In the genomic region with DNA sequence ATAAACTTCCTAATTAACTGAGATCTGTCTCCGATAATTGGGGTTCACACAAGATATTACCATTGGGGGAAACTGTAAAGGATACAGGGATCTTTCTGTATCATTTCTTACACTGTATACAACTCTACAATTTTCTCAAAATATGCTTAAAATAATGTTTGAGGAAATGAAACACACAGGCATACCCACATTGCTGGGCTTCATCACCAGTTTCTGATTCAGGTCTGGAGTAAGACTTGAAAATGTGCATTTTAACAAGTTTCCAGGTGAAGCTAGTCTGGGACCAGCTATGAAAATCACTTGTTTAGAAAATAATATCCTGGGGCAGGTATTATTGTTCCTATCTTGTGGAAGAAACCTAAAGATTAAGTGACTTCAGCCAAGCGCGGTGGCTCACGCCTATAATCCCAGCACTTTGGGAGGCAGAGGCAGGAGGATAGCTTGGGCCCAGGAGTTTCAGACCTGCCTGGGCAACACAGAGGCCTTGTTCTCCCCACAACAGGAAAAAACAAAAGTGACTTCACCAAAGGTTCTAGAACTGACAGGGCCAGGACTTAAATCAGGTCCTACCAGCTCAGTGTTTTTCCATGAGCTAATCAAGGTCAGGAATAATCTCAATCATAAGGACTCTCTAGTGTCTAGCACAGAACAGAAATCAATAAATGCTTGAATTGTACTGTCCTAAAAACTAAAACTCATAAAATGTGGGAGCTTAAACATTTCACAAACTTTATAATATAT, we compare ENCODE assay signal across 27 cellular contexts. TPM values are rescaled to one million over a fixed set of nuclear protein-coding genes. Genes with fewer than 3 reads are reported as not detected.
DNase-seq lines count a peak whose midpoint lies in the region; ATAC-seq and TF ChIP-seq lines count a peak whose summit lies in the region.
"Had no signal": no experiment of that assay in that cellular context is flagged by ENCODE, and none has a peak within 500 bp of the region (broad histone marks: within the 10 kb centered on the region; RNA-seq: fewer than 3 reads in every experiment).

No MANE protein-coding gene starts in this region.

- no peaks in the 10 kb centered on the region for H3K9me2 ChIP-seq in PC-9 (ENCODE audit: insufficient read depth)

- H3K9me3 Mint-ChIP-seq in activated CD4-positive, alpha-beta memory T cell treated with anti-CD3 and anti-CD28 coated beads for 36 hours, result no peaks in the 10 kb centered on the region
- H3K9me3 Mint-ChIP-seq in activated CD4-positive, alpha-beta memory T cell treated with anti-CD3 and anti-CD28 coated beads, Interleukin-2, amount 10 ng/mL, durations not matched to agents 7 days and 5 days, result no peaks in the 10 kb centered on the region
- no peaks in the 10 kb centered on the region for H3K9me3 Mint-ChIP-seq in CD14-positive monocyte
- H3K9me3 Mint-ChIP-seq: activated CD8-positive, alpha-beta T cell treated with anti-CD3 and anti-CD28 coated beads for 36 hours; activated naive CD4-positive, alpha-beta T cell treated with anti-CD3 and anti-CD28 coated beads for 36 hours; neural crest cell; T-helper 1 cell treated with Interleukin-12 subunit alpha and Interleukin-12 subunit beta and Interleukin-4 antibody, amounts not matched to agents 30 μg/mL and 1 μg/mL, for 36 hours had no signal

- no peak overlapping the region for H3K4me2 ChIP-seq in PC-9

- TF ChIP-seq CTCF in PC-9 (conservative IDR thresholded peaks at IDR 0.05) (no peak), fibroblast of villous mesenchyme (IDR thresholded peaks at IDR 0.05; ENCODE audit: insufficient read depth, low read depth, low read length) (no peak), gastrocnemius medialis (IDR thresholded peaks at IDR 0.05 in 4 of 5, conservative IDR thresholded peaks at IDR 0.05 in 1 of 5) (no peak), CD14-positive monocyte (IDR thresholded peaks at IDR 0.05) (no peak), coronary artery (IDR thresholded peaks at IDR 0.05) (no peak)

- H3K4me1 ChIP-seq in PC-9 (replicated peaks; ENCODE audit: insufficient read depth), result peaks cover 9% of the 10 kb centered on the region
- peaks cover 45 to 48% of the 10 kb centered on the region in 2 donors for H3K4me1 ChIP-seq in gastrocnemius medialis
- H3K4me1 ChIP-seq: esophagus squamous epithelium, left lung, prostate gland had no signal

- H3K4me3 ChIP-seq in PC-9 (no peak overlapping the region), fibroblast of villous mesenchyme (ENCODE audit: low read depth, low read length) (no peak overlapping the region), gastrocnemius medialis (no peak overlapping the region), coronary artery (no peak overlapping the region)
- H3K4me3 ChIP-seq: esophagus squamous epithelium, left lung, MG63, mucosa of descending colon, prostate gland, SJSA1, skin epidermis, stomach had no signal

- intact Hi-C loops in activated CD4-positive, alpha-beta memory T cell treated with anti-CD3 and anti-CD28 coated beads for 36 hours (cut with micrococcal nuclease), result no loop called here
- intact Hi-C loops in PC-9 (cut with micrococcal nuclease; ENCODE audit: unreplicated experiment) (no loop called here), gastrocnemius medialis (cut with DNase I; ENCODE audit: low total_unique reads) (no loop called here), CD14-positive monocyte (cut with micrococcal nuclease) (no loop called here)

- H3K27me3 ChIP-seq in PC-9 (ENCODE audit: insufficient read depth, low read depth), result no peaks in the 10 kb centered on the region
- no peaks in the 10 kb centered on the region for H3K27me3 ChIP-seq in gastrocnemius medialis
- H3K27me3 ChIP-seq: esophagus squamous epithelium, left lung, MG63, SJSA1, stomach had no signal

- H3K27me3 Mint-ChIP-seq in activated CD4-positive, alpha-beta memory T cell treated with anti-CD3 and anti-CD28 coated beads for 36 hours, result no peaks in the 10 kb centered on the region
- peaks cover 2% of the 10 kb centered on the region for H3K27me3 Mint-ChIP-seq in activated CD4-positive, alpha-beta memory T cell treated with anti-CD3 and anti-CD28 coated beads, Interleukin-2, amount 10 ng/mL, durations not matched to agents 7 days and 5 days
- H3K27me3 Mint-ChIP-seq in CD14-positive monocyte (ENCODE audit: low read depth in 3 of 3), result peaks cover 0 to 4% (median 0%) of the 10 kb centered on the region in 3 donors
- H3K27me3 Mint-ChIP-seq: activated CD8-positive, alpha-beta T cell treated with anti-CD3 and anti-CD28 coated beads for 36 hours had no signal

- peaks cover 21% of the 10 kb centered on the region for H3K36me3 ChIP-seq in PC-9 (ENCODE audit: low read depth)
- H3K36me3 ChIP-seq in gastrocnemius medialis, result no peaks in the 10 kb centered on the region
- H3K36me3 ChIP-seq: prostate gland had no signal

- peaks cover 2% of the 10 kb centered on the region for H3K4me1 Mint-ChIP-seq in activated CD4-positive, alpha-beta memory T cell treated with anti-CD3 and anti-CD28 coated beads for 36 hours (ENCODE audit: low read depth)
- H3K4me1 Mint-ChIP-seq in activated CD4-positive, alpha-beta memory T cell treated with anti-CD3 and anti-CD28 coated beads, Interleukin-2, amount 10 ng/mL, durations not matched to agents 7 days and 5 days, result peaks cover 5% of the 10 kb centered on the region
- H3K4me1 Mint-ChIP-seq in CD14-positive monocyte, result no peaks in the 10 kb centered on the region

- H3K79me2 ChIP-seq in PC-9 (ENCODE audit: low read depth), result 0 out of 2 replicates have a peak, but pooled peaks cover 6% of the 10 kb centered on the region

- no TSS peak for BruUV-seq in PC-9 (replicated peaks; lab: Mats Ljungman, UMichigan)

- no peak for ATAC-seq in gastrocnemius medialis
- ATAC-seq: activated CD8-positive, alpha-beta T cell treated with anti-CD3 and anti-CD28 coated beads for 36 hours; left lung; mucosa of descending colon had no signal

- POLR2A ChIA-PET in activated CD4-positive, alpha-beta memory T cell treated with anti-CD3 and anti-CD28 coated beads for 36 hours (lab: Charles Lee), result no interaction called here
- POLR2A ChIA-PET in activated CD4-positive, alpha-beta memory T cell treated with anti-CD3 and anti-CD28 coated beads, Interleukin-2, amount 10 ng/mL, durations not matched to agents 7 days and 5 days (lab: Charles Lee), result no interaction called here
- POLR2A ChIA-PET in PC-9 (lab: Charles Lee; ENCODE audit: unreplicated experiment), result interaction anchor here (0.7 kb wide), 1 partner anchor 248 kb away, joined by 3 read pairs; no protein-coding TSS in a partner anchor

- CTCF ChIA-PET in activated CD4-positive, alpha-beta memory T cell treated with anti-CD3 and anti-CD28 coated beads for 36 hours (lab: Charles Lee), result interaction anchor here (0.8 to 2.2 kb wide), 6 partner anchors 25 to 276 kb away, joined by 3 to 10 read pairs (median 3); no protein-coding TSS in a partner anchor
- CTCF ChIA-PET in activated CD4-positive, alpha-beta memory T cell treated with anti-CD3 and anti-CD28 coated beads, Interleukin-2, amount 10 ng/mL, durations not matched to agents 7 days and 5 days (lab: Charles Lee), result interaction anchor here (0.7 to 1.1 kb wide), 4 partner anchors 26 to 246 kb away, joined by 3 read pairs; no protein-coding TSS in a partner anchor
- CTCF ChIA-PET in PC-9 (lab: Charles Lee), result interaction anchor here (0.5 kb wide), 1 partner anchor 263 kb away, joined by 4 read pairs; no protein-coding TSS in a partner anchor

- H3K27ac Mint-ChIP-seq in activated CD4-positive, alpha-beta memory T cell treated with anti-CD3 and anti-CD28 coated beads for 36 hours, result peak overlapping the region; percentile 13
- H3K27ac Mint-ChIP-seq in activated CD4-positive, alpha-beta memory T cell treated with anti-CD3 and anti-CD28 coated beads, Interleukin-2, amount 10 ng/mL, durations not matched to agents 7 days and 5 days, result no peak overlapping the region
- peak overlapping the region in 1 of 7 donors; percentile 37 for H3K27ac Mint-ChIP-seq in CD14-positive monocyte
- H3K27ac Mint-ChIP-seq: activated naive CD4-positive, alpha-beta T cell treated with anti-CD3 and anti-CD28 coated beads for 36 hours; T-helper 1 cell treated with Interleukin-12 subunit alpha and Interleukin-12 subunit beta and Interleukin-4 antibody, amounts not matched to agents 30 μg/mL and 1 μg/mL, for 36 hours had no signal

- peaks cover 21% of the 10 kb centered on the region for H3F3A ChIP-seq in PC-9 (ENCODE audit: insufficient read depth, low read depth)

- no peak overlapping the region for H3K4me3 Mint-ChIP-seq in activated CD4-positive, alpha-beta memory T cell treated with anti-CD3 and anti-CD28 coated beads for 36 hours
- H3K4me3 Mint-ChIP-seq in activated CD4-positive, alpha-beta memory T cell treated with anti-CD3 and anti-CD28 coated beads, Interleukin-2, amount 10 ng/mL, durations not matched to agents 7 days and 5 days, result no peak overlapping the region
- no peak overlapping the region for H3K4me3 Mint-ChIP-seq in CD14-positive monocyte
- H3K4me3 Mint-ChIP-seq: activated CD8-positive, alpha-beta T cell treated with anti-CD3 and anti-CD28 coated beads for 36 hours; activated naive CD4-positive, alpha-beta T cell treated with anti-CD3 and anti-CD28 coated beads for 36 hours; neural crest cell; T-helper 1 cell treated with Interleukin-12 subunit alpha and Interleukin-12 subunit beta and Interleukin-4 antibody, amounts not matched to agents 30 μg/mL and 1 μg/mL, for 36 hours had no signal

- in situ Hi-C loops in gastrocnemius medialis (cut with MboI; ENCODE audit: low sequenced_read_pairs in 4 of 4), result no loop called here

- no peak for TF ChIP-seq POLR2A in gastrocnemius medialis (IDR thresholded peaks at IDR 0.05)

- H3K27ac ChIP-seq in PC-9 (peak overlapping the region; percentile 14; the same call in 1 of the 2 replicates), gastrocnemius medialis (peak overlapping the region; percentile 53 to 91 (median 72)), coronary artery (no peak overlapping the region)
- H3K27ac ChIP-seq: 22Rv1, esophagus squamous epithelium, HL-60, left lung, prostate gland, SJSA1, VCaP had no signal

- no peaks in the 10 kb centered on the region for H3K9me3 ChIP-seq in PC-9 (ENCODE audit: insufficient read depth, low read depth)
- no peaks in the 10 kb centered on the region for H3K9me3 ChIP-seq in gastrocnemius medialis
- H3K9me3 ChIP-seq: esophagus squamous epithelium, left lung, MG63, mucosa of descending colon, prostate gland, SJSA1, stomach had no signal

- peaks cover 15% of the 10 kb centered on the region for H3K36me3 Mint-ChIP-seq in activated CD4-positive, alpha-beta memory T cell treated with anti-CD3 and anti-CD28 coated beads for 36 hours
- H3K36me3 Mint-ChIP-seq in activated CD4-positive, alpha-beta memory T cell treated with anti-CD3 and anti-CD28 coated beads, Interleukin-2, amount 10 ng/mL, durations not matched to agents 7 days and 5 days (ENCODE audit: low read depth), result peaks cover 12% of the 10 kb centered on the region
- H3K36me3 Mint-ChIP-seq in CD14-positive monocyte, result peaks cover 26 to 36% of the 10 kb centered on the region in 2 donors

- H4K20me1 ChIP-seq in PC-9 (ENCODE audit: insufficient read depth), result peaks cover 6% of the 10 kb centered on the region; the same call in 1 of the 2 replicates

- H2AFZ ChIP-seq in PC-9, result no peak overlapping the region

- DNase-seq in activated CD4-positive, alpha-beta memory T cell treated with anti-CD3 and anti-CD28 coated beads for 36 hours, result no peak
- DNase-seq in activated CD4-positive, alpha-beta memory T cell treated with anti-CD3 and anti-CD28 coated beads, Interleukin-2, amount 10 ng/mL, durations not matched to agents 7 days and 5 days, result no peak
- DNase-seq in PC-9 (no peak), fibroblast of villous mesenchyme (ENCODE audit: low read depth) (peak; percentile 14), gastrocnemius medialis (no peak), CD14-positive monocyte (ENCODE audit: low spot score) (no peak), HT-29 (ENCODE audit: low spot score) (no peak), coronary artery (ENCODE audit: low spot score) (no peak)
- DNase-seq: activated CD8-positive, alpha-beta T cell treated with anti-CD3 and anti-CD28 coated beads for 36 hours; activated naive CD4-positive, alpha-beta T cell treated with anti-CD3 and anti-CD28 coated beads for 36 hours; AML-193; aorta; effector CD8-positive, alpha-beta T cell; esophagus squamous epithelium; left lung; MG63; mucosa of descending colon; stomach; trophoblast cell had no signal

RNA-seq across cellular contexts. Expression of gene TOMM7, which starts 12.6 kb away (rescaled TPM):
- 100 to 1,000 TPM; 277 to 279 TPM for total RNA-seq in activated CD4-positive, alpha-beta memory T cell treated with anti-CD3 and anti-CD28 coated beads for 36 hours
- 100 to 1,000 TPM; 279 to 280 TPM for total RNA-seq in activated CD4-positive, alpha-beta memory T cell treated with anti-CD3 and anti-CD28 coated beads, Interleukin-2, amount 10 ng/mL, durations not matched to agents 7 days and 5 days
- total RNA-seq in PC-9 (2021) (588 and 703 TPM in 2 replicates), fibroblast of villous mesenchyme (135 and 149 TPM in 2 replicates), gastrocnemius medialis (100 to 1,000 TPM; 124 to 235 (median 218) TPM)
- polyA plus RNA-seq in CD14-positive monocyte, result 100 to 1,000 TPM in 1 of 2 donors, 10 to 100 TPM in 1; 93.3 to 111 TPM
- total RNA-seq in HT-29 (2014; rRNA removed; shearing (Covaris generic)), result 137 and 151 TPM in 2 replicates

Comparison
In these comparisons a context has a peak if more than half of its experiments do, and no peak if none do; other contexts are left out.
1. H3K27ac ChIP-seq: peak in PC-9 (single experiment) and gastrocnemius medialis (4 of 4); none in coronary artery (0 of 2).